ENCODE assay signal across 1 cellular context in genomic region chr19:51784109-51784785, GRCh38.
TF ChIP-seq lines count a peak whose summit lies in the region.

No MANE protein-coding gene starts in this region.

TF ChIP-seq in GM23338, 12 proteins besides CTCF, POLR2A, EP300 and RAD21 (continued from another document):
- TF ChIP-seq, protein P1, sequence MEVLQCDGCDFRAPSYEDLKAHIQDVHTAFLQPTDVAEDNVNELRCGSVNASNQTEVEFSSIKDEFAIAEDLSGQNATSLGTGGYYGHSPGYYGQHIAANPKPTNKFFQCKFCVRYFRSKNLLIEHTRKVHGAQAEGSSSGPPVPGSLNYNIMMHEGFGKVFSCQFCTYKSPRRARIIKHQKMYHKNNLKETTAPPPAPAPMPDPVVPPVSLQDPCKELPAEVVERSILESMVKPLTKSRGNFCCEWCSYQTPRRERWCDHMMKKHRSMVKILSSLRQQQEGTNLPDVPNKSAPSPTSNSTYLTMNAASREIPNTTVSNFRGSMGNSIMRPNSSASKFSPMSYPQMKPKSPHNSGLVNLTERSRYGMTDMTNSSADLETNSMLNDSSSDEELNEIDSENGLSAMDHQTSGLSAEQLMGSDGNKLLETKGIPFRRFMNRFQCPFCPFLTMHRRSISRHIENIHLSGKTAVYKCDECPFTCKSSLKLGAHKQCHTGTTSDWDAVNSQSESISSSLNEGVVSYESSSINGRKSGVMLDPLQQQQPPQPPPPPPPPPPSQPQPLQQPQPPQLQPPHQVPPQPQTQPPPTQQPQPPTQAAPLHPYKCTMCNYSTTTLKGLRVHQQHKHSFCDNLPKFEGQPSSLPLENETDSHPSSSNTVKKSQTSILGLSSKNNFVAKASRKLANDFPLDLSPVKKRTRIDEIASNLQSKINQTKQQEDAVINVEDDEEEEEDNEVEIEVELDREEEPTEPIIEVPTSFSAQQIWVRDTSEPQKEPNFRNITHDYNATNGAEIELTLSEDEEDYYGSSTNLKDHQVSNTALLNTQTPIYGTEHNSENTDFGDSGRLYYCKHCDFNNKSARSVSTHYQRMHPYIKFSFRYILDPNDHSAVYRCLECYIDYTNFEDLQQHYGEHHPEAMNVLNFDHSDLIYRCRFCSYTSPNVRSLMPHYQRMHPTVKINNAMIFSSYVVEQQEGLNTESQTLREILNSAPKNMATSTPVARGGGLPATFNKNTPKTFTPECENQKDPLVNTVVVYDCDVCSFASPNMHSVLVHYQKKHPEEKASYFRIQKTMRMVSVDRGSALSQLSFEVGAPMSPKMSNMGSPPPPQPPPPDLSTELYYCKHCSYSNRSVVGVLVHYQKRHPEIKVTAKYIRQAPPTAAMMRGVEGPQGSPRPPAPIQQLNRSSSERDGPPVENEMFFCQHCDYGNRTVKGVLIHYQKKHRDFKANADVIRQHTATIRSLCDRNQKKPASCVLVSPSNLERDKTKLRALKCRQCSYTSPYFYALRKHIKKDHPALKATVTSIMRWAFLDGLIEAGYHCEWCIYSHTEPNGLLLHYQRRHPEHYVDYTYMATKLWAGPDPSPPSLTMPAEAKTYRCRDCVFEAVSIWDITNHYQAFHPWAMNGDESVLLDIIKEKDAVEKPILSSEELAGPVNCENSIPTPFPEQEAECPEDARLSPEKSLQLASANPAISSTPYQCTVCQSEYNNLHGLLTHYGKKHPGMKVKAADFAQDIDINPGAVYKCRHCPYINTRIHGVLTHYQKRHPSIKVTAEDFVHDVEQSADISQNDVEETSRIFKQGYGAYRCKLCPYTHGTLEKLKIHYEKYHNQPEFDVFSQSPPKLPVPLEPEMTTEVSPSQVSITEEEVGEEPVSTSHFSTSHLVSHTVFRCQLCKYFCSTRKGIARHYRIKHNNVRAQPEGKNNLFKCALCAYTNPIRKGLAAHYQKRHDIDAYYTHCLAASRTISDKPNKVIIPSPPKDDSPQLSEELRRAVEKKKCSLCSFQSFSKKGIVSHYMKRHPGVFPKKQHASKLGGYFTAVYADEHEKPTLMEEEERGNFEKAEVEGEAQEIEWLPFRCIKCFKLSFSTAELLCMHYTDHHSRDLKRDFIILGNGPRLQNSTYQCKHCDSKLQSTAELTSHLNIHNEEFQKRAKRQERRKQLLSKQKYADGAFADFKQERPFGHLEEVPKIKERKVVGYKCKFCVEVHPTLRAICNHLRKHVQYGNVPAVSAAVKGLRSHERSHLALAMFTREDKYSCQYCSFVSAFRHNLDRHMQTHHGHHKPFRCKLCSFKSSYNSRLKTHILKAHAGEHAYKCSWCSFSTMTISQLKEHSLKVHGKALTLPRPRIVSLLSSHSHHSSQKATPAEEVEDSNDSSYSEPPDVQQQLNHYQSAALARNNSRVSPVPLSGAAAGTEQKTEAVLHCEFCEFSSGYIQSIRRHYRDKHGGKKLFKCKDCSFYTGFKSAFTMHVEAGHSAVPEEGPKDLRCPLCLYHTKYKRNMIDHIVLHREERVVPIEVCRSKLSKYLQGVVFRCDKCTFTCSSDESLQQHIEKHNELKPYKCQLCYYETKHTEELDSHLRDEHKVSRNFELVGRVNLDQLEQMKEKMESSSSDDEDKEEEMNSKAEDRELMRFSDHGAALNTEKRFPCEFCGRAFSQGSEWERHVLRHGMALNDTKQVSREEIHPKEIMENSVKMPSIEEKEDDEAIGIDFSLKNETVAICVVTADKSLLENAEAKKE (CRISPR knock-in tag; IDR thresholded peaks at IDR 0.05): no peak
- TF ChIP-seq CREB1 (CRISPR knock-in tag; IDR thresholded peaks at IDR 0.05; ENCODE audit: low read depth) (no peak), REST (IDR thresholded peaks at IDR 0.05; ENCODE audit: unreplicated experiment) (no peak), ZNF114 (CRISPR knock-in tag; IDR thresholded peaks at IDR 0.05) (no peak), JUNB (IDR thresholded peaks at IDR 0.05; ENCODE audit: unreplicated experiment) (no peak), EZH2phosphoT487 (IDR thresholded peaks at IDR 0.05; ENCODE audit: unreplicated experiment) (no peak), STAT1 (IDR thresholded peaks at IDR 0.05; ENCODE audit: unreplicated experiment) (no peak)
